ENCODE assay signal across 16 cellular contexts in the genomic region with DNA sequence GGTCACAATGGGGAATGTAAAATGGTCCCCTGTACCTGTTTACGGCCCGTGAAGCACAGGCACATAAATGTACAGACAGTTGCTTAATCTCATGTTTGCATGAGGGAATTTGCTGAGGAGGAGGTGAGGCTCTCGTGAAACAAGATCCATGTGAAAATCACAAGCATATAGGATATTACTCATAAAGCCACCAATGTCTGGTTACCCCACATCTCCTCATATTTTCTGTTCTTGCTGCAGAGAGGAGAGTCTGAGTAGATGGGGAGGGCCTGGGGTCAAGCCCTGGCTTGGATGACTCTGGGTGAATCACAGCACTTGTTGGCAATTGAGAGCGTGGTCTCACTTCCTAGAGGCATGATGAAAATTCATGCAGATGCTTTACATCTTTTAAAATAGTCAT. TPM values are rescaled to one million over a fixed set of nuclear protein-coding genes. Genes with fewer than 3 reads are reported as not detected.
DNase-seq lines count a peak whose midpoint lies in the region; ATAC-seq and TF ChIP-seq lines count a peak whose summit lies in the region.
"Had no signal": no experiment of that assay in that cellular context is flagged by ENCODE, and none has a peak within 500 bp of the region (broad histone marks: within the 10 kb centered on the region; RNA-seq: fewer than 3 reads in every experiment).

No MANE protein-coding gene starts in this region.

- no peak for TF ChIP-seq CTCF in fibroblast of pulmonary artery (IDR thresholded peaks at IDR 0.05; ENCODE audit: low read length, missing control alignments)

- ATAC-seq in activated naive CD8-positive, alpha-beta T cell treated with anti-CD3 and anti-CD28 coated beads, Interleukin-2, amount 50 U/mL, for 24 hours: peak; percentile 57
- peak; percentile 67 for ATAC-seq in SK-N-SH treated with all-trans-retinoic acid at 6 μM for 48 hours
- ATAC-seq: activated CD8-positive, alpha-beta T cell treated with anti-CD3 and anti-CD28 coated beads, Interleukin-2, amount 10 ng/mL, durations not matched to agents 7 days and 5 days; upper lobe of right lung had no signal

- DNase-seq in activated naive CD8-positive, alpha-beta T cell treated with anti-CD3 and anti-CD28 coated beads, Interleukin-2, amount 50 U/mL, for 24 hours: no peak
- no peak for DNase-seq in activated naive CD8-positive, alpha-beta T cell treated with anti-CD3 and anti-CD28 coated beads for 36 hours
- DNase-seq in fibroblast of pulmonary artery (ENCODE audit: low read depth): peak; percentile 91
- DNase-seq in stromal cell of bone marrow (ENCODE audit: low read depth): peak; percentile 94
- DNase-seq in erythroblast (lab: John Stamatoyannopoulos, UW): no peak
- no peak for DNase-seq in stimulated activated CD4-positive, alpha-beta T cell treated with anti-CD3 and anti-CD28 coated beads, Interleukin-12 subunit alpha, Interleukin-12 subunit beta, amount 100 ng/mL, for 4 hours
- DNase-seq in activated effector memory CD4-positive, alpha-beta T cell treated with anti-CD3 and anti-CD28 coated beads, Interleukin-2, amount 50 U/mL, for 16 hours: no peak
- DNase-seq: activated CD8-positive, alpha-beta T cell treated with anti-CD3 and anti-CD28 coated beads, Interleukin-2, amount 10 ng/mL, durations not matched to agents 7 days and 5 days; activated naive CD8-positive, alpha-beta T cell treated with anti-CD3 and anti-CD28 coated beads, Interleukin-2, amount 10 ng/mL, durations not matched to agents 7 days and 5 days; NCI-H2107; nucleus accumbens; upper lobe of right lung had no signal

- no peaks in the 10 kb centered on the region for H3K9me3 Mint-ChIP-seq in activated naive CD8-positive, alpha-beta T cell treated with anti-CD3 and anti-CD28 coated beads, Interleukin-2, amount 50 U/mL, for 24 hours
- peaks cover 1% of the 10 kb centered on the region for H3K9me3 Mint-ChIP-seq in activated naive CD8-positive, alpha-beta T cell treated with anti-CD3 and anti-CD28 coated beads for 36 hours
- H3K9me3 Mint-ChIP-seq: activated naive CD8-positive, alpha-beta T cell treated with anti-CD3 and anti-CD28 coated beads, Interleukin-2, amount 10 ng/mL, durations not matched to agents 7 days and 5 days; memory B cell had no signal

- H3K27ac Mint-ChIP-seq in activated naive CD8-positive, alpha-beta T cell treated with anti-CD3 and anti-CD28 coated beads, Interleukin-2, amount 50 U/mL, for 24 hours: no peak overlapping the region
- H3K27ac Mint-ChIP-seq in activated naive CD8-positive, alpha-beta T cell treated with anti-CD3 and anti-CD28 coated beads for 36 hours: no peak overlapping the region
- H3K27ac Mint-ChIP-seq: activated CD8-positive, alpha-beta T cell treated with anti-CD3 and anti-CD28 coated beads, Interleukin-2, amount 10 ng/mL, durations not matched to agents 7 days and 5 days; activated naive CD8-positive, alpha-beta T cell treated with anti-CD3 and anti-CD28 coated beads, Interleukin-2, amount 10 ng/mL, durations not matched to agents 7 days and 5 days; memory B cell had no signal

- no peak for TF ChIP-seq POLR2A in erythroblast (IDR thresholded peaks at IDR 0.05; ENCODE audit: low read length)

- peaks cover 22% of the 10 kb centered on the region for H3K27me3 Mint-ChIP-seq in activated naive CD8-positive, alpha-beta T cell treated with anti-CD3 and anti-CD28 coated beads, Interleukin-2, amount 50 U/mL, for 24 hours
- H3K27me3 Mint-ChIP-seq in activated naive CD8-positive, alpha-beta T cell treated with anti-CD3 and anti-CD28 coated beads for 36 hours: peaks cover 36% of the 10 kb centered on the region

- H3K4me3 ChIP-seq in fibroblast of pulmonary artery (replicated peaks; ENCODE audit: low read depth, low read length): no peak overlapping the region
- H3K4me3 ChIP-seq: upper lobe of right lung had no signal

- no peak overlapping the region for H3K4me3 Mint-ChIP-seq in activated naive CD8-positive, alpha-beta T cell treated with anti-CD3 and anti-CD28 coated beads, Interleukin-2, amount 50 U/mL, for 24 hours
- H3K4me3 Mint-ChIP-seq in activated naive CD8-positive, alpha-beta T cell treated with anti-CD3 and anti-CD28 coated beads for 36 hours: no peak overlapping the region
- H3K4me3 Mint-ChIP-seq: activated CD8-positive, alpha-beta T cell treated with anti-CD3 and anti-CD28 coated beads, Interleukin-2, amount 10 ng/mL, durations not matched to agents 7 days and 5 days; activated naive CD8-positive, alpha-beta T cell treated with anti-CD3 and anti-CD28 coated beads, Interleukin-2, amount 10 ng/mL, durations not matched to agents 7 days and 5 days; memory B cell had no signal

- no peaks in the 10 kb centered on the region for H3K4me1 Mint-ChIP-seq in activated naive CD8-positive, alpha-beta T cell treated with anti-CD3 and anti-CD28 coated beads, Interleukin-2, amount 50 U/mL, for 24 hours
- no peaks in the 10 kb centered on the region for H3K4me1 Mint-ChIP-seq in activated naive CD8-positive, alpha-beta T cell treated with anti-CD3 and anti-CD28 coated beads for 36 hours
- H3K4me1 Mint-ChIP-seq: activated naive CD8-positive, alpha-beta T cell treated with anti-CD3 and anti-CD28 coated beads, Interleukin-2, amount 10 ng/mL, durations not matched to agents 7 days and 5 days; memory B cell had no signal

- H3K36me3 Mint-ChIP-seq in activated naive CD8-positive, alpha-beta T cell treated with anti-CD3 and anti-CD28 coated beads, Interleukin-2, amount 50 U/mL, for 24 hours (ENCODE audit: low read depth): no peaks in the 10 kb centered on the region
- H3K36me3 Mint-ChIP-seq in activated naive CD8-positive, alpha-beta T cell treated with anti-CD3 and anti-CD28 coated beads for 36 hours: no peaks in the 10 kb centered on the region
- H3K36me3 Mint-ChIP-seq: activated naive CD8-positive, alpha-beta T cell treated with anti-CD3 and anti-CD28 coated beads, Interleukin-2, amount 10 ng/mL, durations not matched to agents 7 days and 5 days; memory B cell had no signal

TF ChIP-seq in SK-N-SH treated with all-trans-retinoic acid at 6 μM for 48 hours, 23 proteins besides CTCF, POLR2A, EP300 and RAD21:
- TF ChIP-seq, protein P1, sequence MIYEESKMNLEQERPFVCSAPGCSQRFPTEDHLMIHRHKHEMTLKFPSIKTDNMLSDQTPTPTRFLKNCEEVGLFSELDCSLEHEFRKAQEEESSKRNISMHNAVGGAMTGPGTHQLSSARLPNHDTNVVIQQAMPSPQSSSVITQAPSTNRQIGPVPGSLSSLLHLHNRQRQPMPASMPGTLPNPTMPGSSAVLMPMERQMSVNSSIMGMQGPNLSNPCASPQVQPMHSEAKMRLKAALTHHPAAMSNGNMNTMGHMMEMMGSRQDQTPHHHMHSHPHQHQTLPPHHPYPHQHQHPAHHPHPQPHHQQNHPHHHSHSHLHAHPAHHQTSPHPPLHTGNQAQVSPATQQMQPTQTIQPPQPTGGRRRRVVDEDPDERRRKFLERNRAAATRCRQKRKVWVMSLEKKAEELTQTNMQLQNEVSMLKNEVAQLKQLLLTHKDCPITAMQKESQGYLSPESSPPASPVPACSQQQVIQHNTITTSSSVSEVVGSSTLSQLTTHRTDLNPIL (CRISPR knock-in tag; IDR thresholded peaks at IDR 0.05; ENCODE audit: low read depth): no peak
- no peak for TF ChIP-seq ZFP3 (CRISPR knock-in tag; IDR thresholded peaks at IDR 0.05)
- TF ChIP-seq, protein P2, sequence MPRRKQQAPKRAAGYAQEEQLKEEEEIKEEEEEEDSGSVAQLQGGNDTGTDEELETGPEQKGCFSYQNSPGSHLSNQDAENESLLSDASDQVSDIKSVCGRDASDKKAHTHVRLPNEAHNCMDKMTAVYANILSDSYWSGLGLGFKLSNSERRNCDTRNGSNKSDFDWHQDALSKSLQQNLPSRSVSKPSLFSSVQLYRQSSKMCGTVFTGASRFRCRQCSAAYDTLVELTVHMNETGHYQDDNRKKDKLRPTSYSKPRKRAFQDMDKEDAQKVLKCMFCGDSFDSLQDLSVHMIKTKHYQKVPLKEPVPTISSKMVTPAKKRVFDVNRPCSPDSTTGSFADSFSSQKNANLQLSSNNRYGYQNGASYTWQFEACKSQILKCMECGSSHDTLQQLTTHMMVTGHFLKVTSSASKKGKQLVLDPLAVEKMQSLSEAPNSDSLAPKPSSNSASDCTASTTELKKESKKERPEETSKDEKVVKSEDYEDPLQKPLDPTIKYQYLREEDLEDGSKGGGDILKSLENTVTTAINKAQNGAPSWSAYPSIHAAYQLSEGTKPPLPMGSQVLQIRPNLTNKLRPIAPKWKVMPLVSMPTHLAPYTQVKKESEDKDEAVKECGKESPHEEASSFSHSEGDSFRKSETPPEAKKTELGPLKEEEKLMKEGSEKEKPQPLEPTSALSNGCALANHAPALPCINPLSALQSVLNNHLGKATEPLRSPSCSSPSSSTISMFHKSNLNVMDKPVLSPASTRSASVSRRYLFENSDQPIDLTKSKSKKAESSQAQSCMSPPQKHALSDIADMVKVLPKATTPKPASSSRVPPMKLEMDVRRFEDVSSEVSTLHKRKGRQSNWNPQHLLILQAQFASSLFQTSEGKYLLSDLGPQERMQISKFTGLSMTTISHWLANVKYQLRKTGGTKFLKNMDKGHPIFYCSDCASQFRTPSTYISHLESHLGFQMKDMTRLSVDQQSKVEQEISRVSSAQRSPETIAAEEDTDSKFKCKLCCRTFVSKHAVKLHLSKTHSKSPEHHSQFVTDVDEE (CRISPR knock-in tag; IDR thresholded peaks at IDR 0.05): no peak
- TF ChIP-seq GLIS3 (CRISPR knock-in tag; IDR thresholded peaks at IDR 0.05): no peak

RNA-seq across cellular contexts. Expression of a gene that starts 1.0 kb away (rescaled TPM):
- not detected for total RNA-seq in activated naive CD8-positive, alpha-beta T cell treated with anti-CD3 and anti-CD28 coated beads for 36 hours
- total RNA-seq: A673; activated CD8-positive, alpha-beta T cell treated with anti-CD3 and anti-CD28 coated beads, Interleukin-2, amount 10 ng/mL, durations not matched to agents 7 days and 5 days; activated naive CD8-positive, alpha-beta T cell treated with anti-CD3 and anti-CD28 coated beads, Interleukin-2, amount 10 ng/mL, durations not matched to agents 7 days and 5 days; T-helper 2 cell treated with Interferon-gamma antibody and Interleukin-4, amounts not matched to agents 100 ng/mL and 5 ng/mL, for 36 hours; upper lobe of right lung had no signal

Comparison
In these comparisons a context has a peak if more than half of its experiments do, and no peak if none do; other contexts are left out.
1. DNase-seq: peak in fibroblast of pulmonary artery (single experiment) and stromal cell of bone marrow (single experiment); none in activated naive CD8-positive, alpha-beta T cell treated with anti-CD3 and anti-CD28 coated beads, Interleukin-2, amount 50 U/mL, for 24 hours (single experiment), activated naive CD8-positive, alpha-beta T cell treated with anti-CD3 and anti-CD28 coated beads for 36 hours (single experiment), erythroblast (0 of 2), stimulated activated CD4-positive, alpha-beta T cell treated with anti-CD3 and anti-CD28 coated beads, Interleukin-12 subunit alpha, Interleukin-12 subunit beta, amount 100 ng/mL, for 4 hours (single experiment) and activated effector memory CD4-positive, alpha-beta T cell treated with anti-CD3 and anti-CD28 coated beads, Interleukin-2, amount 50 U/mL, for 16 hours (single experiment).